ENCODE assay signal across 16 cellular contexts in genomic region chr7:142434666-142435174, GRCh38.
DNase-seq lines count a peak whose midpoint lies in the region; ATAC-seq and TF ChIP-seq lines count a peak whose summit lies in the region.
"Had no signal": no experiment of that assay in that cellular context is flagged by ENCODE, and none has a peak within 500 bp of the region (broad histone marks: within the 10 kb centered on the region; RNA-seq: fewer than 3 reads in every experiment).

No MANE protein-coding gene starts in this region.

- peak overlapping the region; percentile 44; the same call in 1 of the 2 replicates for H3K4me2 ChIP-seq in MM.1S (ENCODE audit: low read depth, low read length)

- H3K4me1 ChIP-seq in MM.1S (ENCODE audit: low read length) = peaks cover 24% of the 10 kb centered on the region
- H3K4me1 ChIP-seq in BE2C = no peaks in the 10 kb centered on the region

- no peaks in the 10 kb centered on the region for H3K27me3 ChIP-seq in MM.1S (replicated peaks; ENCODE audit: insufficient read depth, low read length)
- H3K27me3 ChIP-seq in BE2C = no peaks in the 10 kb centered on the region

- peaks cover 1% of the 10 kb centered on the region for H3K36me3 Mint-ChIP-seq in activated naive CD4-positive, alpha-beta T cell treated with anti-CD3 and anti-CD28 coated beads, Interleukin-2, amount 10 ng/mL, durations not matched to agents 7 days and 5 days
- H3K36me3 Mint-ChIP-seq in central memory CD8-positive, alpha-beta T cell (ENCODE audit: insufficient read depth) = no peaks in the 10 kb centered on the region

- TF ChIP-seq CTCF in MM.1S (IDR thresholded peaks at IDR 0.05; ENCODE audit: low read length) (no peak), BE2C (IDR thresholded peaks at IDR 0.05; ENCODE audit: low read depth, low read length) (no peak)

- H3K9me3 ChIP-seq in MM.1S (replicated peaks; ENCODE audit: insufficient read depth, low read length) (no peaks in the 10 kb centered on the region), BE2C (no peaks in the 10 kb centered on the region)

- H3K79me2 ChIP-seq in MM.1S (ENCODE audit: low read length) = no peaks in the 10 kb centered on the region
- H3K79me2 ChIP-seq: parathyroid adenoma had no signal

- DNase-seq in activated naive CD4-positive, alpha-beta T cell treated with anti-CD3 and anti-CD28 coated beads, Interleukin-2, amount 10 ng/mL, durations not matched to agents 7 days and 5 days = no peak
- no peak for DNase-seq in activated naive CD4-positive, alpha-beta T cell treated with Interleukin-2 at 50 U/mL for 16 hours
- DNase-seq in MM.1S (peak; percentile 73), BE2C (no peak)
- no peak for DNase-seq in central memory CD8-positive, alpha-beta T cell (ENCODE audit: low spot score in 2 of 2)
- DNase-seq: activated effector memory CD4-positive, alpha-beta T cell treated with anti-CD3 and anti-CD28 coated beads, Interleukin-2, amount 50 U/mL, for 16 hours; Calu3; Karpas-422; left colon; NCI-H1436 had no signal

- peaks cover 5% of the 10 kb centered on the region for H3F3A ChIP-seq in MM.1S (ENCODE audit: insufficient read depth, low read length)

- peaks cover 36% of the 10 kb centered on the region for H3K4me1 Mint-ChIP-seq in activated naive CD4-positive, alpha-beta T cell treated with anti-CD3 and anti-CD28 coated beads, Interleukin-2, amount 10 ng/mL, durations not matched to agents 7 days and 5 days
- peaks cover 15% of the 10 kb centered on the region for H3K4me1 Mint-ChIP-seq in central memory CD8-positive, alpha-beta T cell

- H3K9me3 Mint-ChIP-seq in activated naive CD4-positive, alpha-beta T cell treated with anti-CD3 and anti-CD28 coated beads, Interleukin-2, amount 10 ng/mL, durations not matched to agents 7 days and 5 days = no peaks in the 10 kb centered on the region
- no peaks in the 10 kb centered on the region for H3K9me3 Mint-ChIP-seq in central memory CD8-positive, alpha-beta T cell

- no peaks in the 10 kb centered on the region for H4K20me1 ChIP-seq in MM.1S (ENCODE audit: insufficient read depth, low read length)

- CTCF ChIA-PET in activated naive CD4-positive, alpha-beta T cell treated with anti-CD3 and anti-CD28 coated beads, Interleukin-2, amount 10 ng/mL, durations not matched to agents 7 days and 5 days (lab: Charles Lee) = interaction anchor here (1.0 to 2.5 kb wide), 10 partner anchors 8 to 63 kb away, joined by 3 to 13 read pairs (median 4); no protein-coding TSS in a partner anchor

- H3K27ac Mint-ChIP-seq in activated naive CD4-positive, alpha-beta T cell treated with anti-CD3 and anti-CD28 coated beads, Interleukin-2, amount 10 ng/mL, durations not matched to agents 7 days and 5 days = peak overlapping the region; percentile 80
- peak overlapping the region; percentile 84 for H3K27ac Mint-ChIP-seq in central memory CD8-positive, alpha-beta T cell (ENCODE audit: low read depth)
- H3K27ac Mint-ChIP-seq: stimulated activated memory B cell treated with anti-CD40 and anti-IgM and Interleukin-4, amounts not matched to agents 10 μg/mL and 1 μg/mL and 100 μg/mL, for 72 hours had no signal

- peak overlapping the region; percentile 26; the same call in 1 of the 2 replicates for H2AFZ ChIP-seq in MM.1S (ENCODE audit: low read length)

- peak overlapping the region; percentile 62 for H3K4me3 Mint-ChIP-seq in activated naive CD4-positive, alpha-beta T cell treated with anti-CD3 and anti-CD28 coated beads, Interleukin-2, amount 10 ng/mL, durations not matched to agents 7 days and 5 days
- peak overlapping the region; percentile 66 for H3K4me3 Mint-ChIP-seq in central memory CD8-positive, alpha-beta T cell
- H3K4me3 Mint-ChIP-seq: stimulated activated memory B cell treated with anti-CD40 and anti-IgM and Interleukin-4, amounts not matched to agents 10 μg/mL and 1 μg/mL and 100 μg/mL, for 72 hours had no signal

- peak overlapping the region; percentile 14 for H3K4me3 ChIP-seq in MM.1S (ENCODE audit: low read length)
- H3K4me3 ChIP-seq in BE2C (ENCODE audit: low read depth, low read length) = no peak overlapping the region

- H3K36me3 ChIP-seq in MM.1S (replicated peaks; ENCODE audit: insufficient read depth, low read length) = no peaks in the 10 kb centered on the region
- no peaks in the 10 kb centered on the region for H3K36me3 ChIP-seq in BE2C

- H3K27me3 Mint-ChIP-seq in activated naive CD4-positive, alpha-beta T cell treated with anti-CD3 and anti-CD28 coated beads, Interleukin-2, amount 10 ng/mL, durations not matched to agents 7 days and 5 days = peaks cover 6% of the 10 kb centered on the region
- H3K27me3 Mint-ChIP-seq in central memory CD8-positive, alpha-beta T cell = peaks cover 10% of the 10 kb centered on the region

- no peak for ATAC-seq in central memory CD8-positive, alpha-beta T cell (replicated peaks; ENCODE audit: extremely low read depth, poor library complexity, severe bottlenecking)
- ATAC-seq in HG02885 (IDR thresholded peaks at IDR 0.05; ENCODE audit: poor library complexity, unreplicated experiment) (no peak), HG03571 (IDR thresholded peaks at IDR 0.05; ENCODE audit: unreplicated experiment) (no peak), HG02970 (IDR thresholded peaks at IDR 0.05; ENCODE audit: low FRiP score, unreplicated experiment) (no peak)
- ATAC-seq: left colon, Right ventricle myocardium inferior had no signal

- peak overlapping the region; percentile 10; the same call in 1 of the 2 replicates for H3K9ac ChIP-seq in MM.1S (ENCODE audit: low read length)
- H3K9ac ChIP-seq: parathyroid adenoma had no signal

- peak overlapping the region; percentile 14; the same call in 1 of the 2 replicates for H3K27ac ChIP-seq in MM.1S (ENCODE audit: low read length)
- H3K27ac ChIP-seq: parathyroid adenoma had no signal

- no peaks in the 10 kb centered on the region for H3K9me2 ChIP-seq in MM.1S (replicated peaks; ENCODE audit: insufficient read depth, low read length)
